ENCODE assay signal across 14 cellular contexts in genomic region chr16:57634171-57634570, GRCh38. TPM values are rescaled to one million over a fixed set of nuclear protein-coding genes. Genes with fewer than 3 reads are reported as not detected.
DNase-seq lines count a peak whose midpoint lies in the region; FAIRE-seq and TF ChIP-seq lines count a peak whose summit lies in the region.
"Had no signal": no experiment of that assay in that cellular context is flagged by ENCODE, and none has a peak within 500 bp of the region (broad histone marks: within the 10 kb centered on the region; RNA-seq: fewer than 3 reads in every experiment).

No MANE protein-coding gene starts in this region.

- H3K18ac ChIP-seq in trophoblast cell (ENCODE audit: low read length) = peak overlapping the region; percentile 31

- no peak overlapping the region for H2BK5ac ChIP-seq in trophoblast cell (ENCODE audit: low read depth, low read length, poor library complexity)

- no peaks in the 10 kb centered on the region for H3K9me1 ChIP-seq in endothelial cell of umbilical vein (replicated peaks; ENCODE audit: control insufficient read depth, extremely low read depth, insufficient read depth, low read length)

- no peak overlapping the region for H3K23ac ChIP-seq in trophoblast cell (ENCODE audit: low read length)

- no CpG with 5 or more reads among the region's 4 CpGs for WGBS in trophoblast cell (ENCODE audit: extremely low coverage, insufficient coverage, insufficient read length)

- no peak overlapping the region for H2BK120ac ChIP-seq in trophoblast cell (ENCODE audit: insufficient read depth, low read length, poor library complexity)

- H3K27ac ChIP-seq in endothelial cell of umbilical vein (ENCODE audit: insufficient read depth, low read depth, low read length) = peak overlapping the region; percentile 64
- H3K27ac ChIP-seq in trophoblast cell (ENCODE audit: low read depth, low read length) = no peak overlapping the region
- no peak overlapping the region for H3K27ac ChIP-seq in ascending aorta
- H3K27ac ChIP-seq: brain microvascular endothelial cell had no signal

- H4K8ac ChIP-seq in trophoblast cell (ENCODE audit: low read depth, low read length) = no peak overlapping the region

- no peak overlapping the region for H2AK5ac ChIP-seq in trophoblast cell (ENCODE audit: low read length)

- CTCF ChIA-PET in endothelial cell of umbilical vein (lab: Charles Lee) = interaction anchor here (1.1 to 3.1 kb wide), 5 partner anchors 9 to 43 kb away, joined by 3 to 17 read pairs (median 4); no protein-coding TSS in a partner anchor

- FAIRE-seq in endothelial cell of umbilical vein (lab: Jason Lieb, UNC) = peak; percentile 73

- H3K79me2 ChIP-seq in endothelial cell of umbilical vein (ENCODE audit: control insufficient read depth, insufficient read depth, low read length) (peaks cover 89% of the 10 kb centered on the region), trophoblast cell (ENCODE audit: control insufficient read depth, insufficient read depth, low read length, poor library complexity) (no peaks in the 10 kb centered on the region)

- H3K4me2 ChIP-seq in endothelial cell of umbilical vein (ENCODE audit: insufficient read depth, low read length) (peak overlapping the region; percentile 25), trophoblast cell (ENCODE audit: low read length) (no peak overlapping the region)

- TF ChIP-seq CTCF in AG10803 (conservative IDR thresholded peaks at IDR 0.05; ENCODE audit: low read length) (no peak), endothelial cell of umbilical vein (IDR thresholded peaks at IDR 0.05; ENCODE audit: extremely low read depth in 1 of 2, insufficient read depth in 1 of 2, low read depth in 1 of 2, low read length in 2 of 2) (no peak), ascending aorta (IDR thresholded peaks at IDR 0.05) (no peak)

- H3K4me1 ChIP-seq in endothelial cell of umbilical vein (ENCODE audit: control insufficient read depth, extremely low read depth, insufficient read depth, low read length) (peaks cover 68% of the 10 kb centered on the region), trophoblast cell (ENCODE audit: control insufficient read depth in 1 of 2, insufficient read depth in 2 of 2, low read length in 2 of 2) (peaks cover 9 to 29% of the 10 kb centered on the region in 2 experiments), ascending aorta (no peaks in the 10 kb centered on the region)

- POLR2A ChIA-PET in endothelial cell of umbilical vein (lab: Charles Lee) = no interaction called here

- no peak overlapping the region for H4K91ac ChIP-seq in trophoblast cell (ENCODE audit: low read depth, low read length)

- H3K4me3 ChIP-seq in AG10803 (ENCODE audit: low read length) = no peak overlapping the region
- no peak overlapping the region for H3K4me3 ChIP-seq in endothelial cell of umbilical vein (replicated peaks in 1 of 3; ENCODE audit: insufficient read depth in 1 of 3, low read depth in 1 of 3, low read length in 3 of 3)
- H3K4me3 ChIP-seq in trophoblast cell (ENCODE audit: low read depth, low read length) = no peak overlapping the region
- no peak overlapping the region for H3K4me3 ChIP-seq in ascending aorta
- H3K4me3 ChIP-seq: sigmoid colon had no signal

- H3K9ac ChIP-seq in endothelial cell of umbilical vein (replicated peaks; ENCODE audit: extremely low read depth, insufficient read depth, low read length) (no peak overlapping the region), trophoblast cell (ENCODE audit: low read length) (no peak overlapping the region)

- intact Hi-C loops in endothelial cell of umbilical vein (cut with micrococcal nuclease) = no loop called here
- intact Hi-C loops in ascending aorta (cut with DNase I) = no loop called here

- H3K27me3 ChIP-seq in endothelial cell of umbilical vein (ENCODE audit: control insufficient read depth in 2 of 2, insufficient read depth in 2 of 2, low read length in 2 of 2) = no peaks in the 10 kb centered on the region
- H3K27me3 ChIP-seq in trophoblast cell (ENCODE audit: insufficient read depth, low read length) = no peaks in the 10 kb centered on the region
- no peaks in the 10 kb centered on the region for H3K27me3 ChIP-seq in ascending aorta
- H3K27me3 ChIP-seq: brain microvascular endothelial cell had no signal

- no peak overlapping the region for H3K14ac ChIP-seq in trophoblast cell (ENCODE audit: low read length)

- dilution Hi-C loops in endothelial cell of umbilical vein (cut with MboI; ENCODE audit: extremely low pct_ligation_motif_present, low sequenced_read_pairs) = no loop called here

- H4K20me1 ChIP-seq in endothelial cell of umbilical vein (replicated peaks; ENCODE audit: control insufficient read depth, extremely low read depth, insufficient read depth, low read length) = no peaks in the 10 kb centered on the region

- H3K9me3 ChIP-seq in endothelial cell of umbilical vein (replicated peaks; ENCODE audit: control insufficient read depth, insufficient read depth, low read length) (no peaks in the 10 kb centered on the region), trophoblast cell (ENCODE audit: insufficient read depth, low read depth, low read length) (no peaks in the 10 kb centered on the region), ascending aorta (no peaks in the 10 kb centered on the region)
- H3K9me3 ChIP-seq: sigmoid colon had no signal

- no peak overlapping the region for H3K4ac ChIP-seq in trophoblast cell (ENCODE audit: low read depth, low read length)

- no TSS peak for BruUV-seq in endothelial cell of umbilical vein (replicated peaks; lab: Mats Ljungman, UMichigan)

- no peak overlapping the region for H4K12ac ChIP-seq in trophoblast cell (ENCODE audit: low read depth, low read length)

- H2AFZ ChIP-seq in endothelial cell of umbilical vein (ENCODE audit: low read depth, low read length) = no peak overlapping the region
- H2AFZ ChIP-seq in trophoblast cell (ENCODE audit: insufficient read depth, low read length, poor library complexity) = no peak overlapping the region

- H3K36me3 ChIP-seq in endothelial cell of umbilical vein (ENCODE audit: control insufficient read depth in 2 of 2, extremely low read depth in 1 of 2, insufficient read depth in 2 of 2, low read length in 2 of 2) (no peaks in the 10 kb centered on the region), trophoblast cell (ENCODE audit: control insufficient read depth in 1 of 2, insufficient read depth in 2 of 2, low read length in 2 of 2) (peaks cover 2 to 7% of the 10 kb centered on the region in 2 experiments), ascending aorta (no peaks in the 10 kb centered on the region)
- H3K36me3 ChIP-seq: brain microvascular endothelial cell, sigmoid colon had no signal

- H3K79me1 ChIP-seq in trophoblast cell (ENCODE audit: low read length) = peaks cover 4% of the 10 kb centered on the region

- DNase-seq in AG10803 (ENCODE audit: low read depth) (peak; percentile 25), LHCN-M2 (ENCODE audit: low read depth) (peak; percentile 80), endothelial cell of umbilical vein (ENCODE audit: low read depth, low spot score) (no peak), trophoblast cell (no peak), ascending aorta (ENCODE audit: low spot score in 2 of 2) (no peak), DMS153 treated with DMSO at 0.1 percent for 48 hours (lab: John Stamatoyannopoulos, UW; ENCODE audit: unreplicated experiment) (no peak), GM19240 (ENCODE audit: insufficient read length, low spot score) (no peak), NCI-H510A treated with DMSO at 0.1 percent for 48 hours (lab: John Stamatoyannopoulos, UW) (no peak)
- DNase-seq: brain microvascular endothelial cell, erythroblast, immature natural killer cell, NCI-H1105 treated with DMSO at 0.1 percent for 48 hours, sigmoid colon had no signal

- TF ChIP-seq POLR2A in endothelial cell of umbilical vein (IDR thresholded peaks at IDR 0.05; ENCODE audit: low read depth, low read length) = no peak

- H2BK12ac ChIP-seq in trophoblast cell (ENCODE audit: low read length) = no peak overlapping the region

TF ChIP-seq in endothelial cell of umbilical vein, 7 proteins besides CTCF, POLR2A, EP300 and RAD21 (continues in another document):
- TF ChIP-seq POLR2AphosphoS5 (IDR thresholded peaks at IDR 0.05; ENCODE audit: insufficient read depth, low read depth, low read length) = peak; percentile 28
- no peak for TF ChIP-seq EZH2 (IDR thresholded peaks at IDR 0.05; ENCODE audit: borderline replicate concordance, low read depth, low read length, severe bottlenecking)
- TF ChIP-seq FOS (IDR thresholded peaks at IDR 0.05; ENCODE audit: borderline replicate concordance, insufficient read depth, low read length) = peak; percentile 67
- TF ChIP-seq MYC (IDR thresholded peaks at IDR 0.05; ENCODE audit: low read depth, low read length) = no peak
- no peak for TF ChIP-seq MAX (IDR thresholded peaks at IDR 0.05; ENCODE audit: insufficient read depth, insufficient read length)
- TF ChIP-seq GATA2 (IDR thresholded peaks at IDR 0.05; ENCODE audit: insufficient read depth, insufficient read length, low read depth, low read length) = no peak

RNA-seq across cellular contexts. Expression of gene ADGRG1, which starts 5.7 kb away (rescaled TPM):
- total RNA-seq in LHCN-M2 (2014; rRNA removed) = 1.3 and 5.5 TPM in 2 replicates
- polyA plus RNA-seq in LHCN-M2 (2012) = 2.2 TPM
- 92.5 and 116 TPM in 2 replicates for total RNA-seq in endothelial cell of umbilical vein
- 45.6 and 45.7 TPM in 2 replicates for polyA plus RNA-seq in endothelial cell of umbilical vein
- 34.6 and 34.8 TPM in 2 replicates for polyA plus RNA-seq in endothelial cell of umbilical vein (2011; cell fraction: cytosol; rRNA removed)
- polyA plus RNA-seq in endothelial cell of umbilical vein (2011; cell fraction: nucleus; rRNA removed) = 35.5 and 39.9 TPM in 2 replicates
- 50.7 and 64.0 TPM in 2 replicates for polyA plus RNA-seq in endothelial cell of umbilical vein (2012)
- polyA minus RNA-seq in endothelial cell of umbilical vein = 28.6 and 32.1 TPM in 2 replicates
- 12.8 TPM for polyA minus RNA-seq in endothelial cell of umbilical vein (2011; cell fraction: cytosol; rRNA and poly(A)+ RNA removed)
- polyA minus RNA-seq in endothelial cell of umbilical vein (2011; cell fraction: nucleus; rRNA and poly(A)+ RNA removed) = 20.8 and 23.1 TPM in 2 replicates
- 242 and 265 TPM in 2 replicates for polyA plus RNA-seq in trophoblast cell (2013)
- 343 TPM for total RNA-seq in ascending aorta

RNA-seq across cellular contexts. Expression of gene ADGRG3, which starts 33.9 kb away (rescaled TPM):
- total RNA-seq in LHCN-M2 (2014; rRNA removed) (not detected in 2 replicates), endothelial cell of umbilical vein (not detected in 2 replicates), ascending aorta (not detected)
- not detected for polyA plus RNA-seq in LHCN-M2 (2012)
- polyA plus RNA-seq in endothelial cell of umbilical vein = not detected in 2 replicates
- polyA plus RNA-seq in endothelial cell of umbilical vein (2011; cell fraction: cytosol; rRNA removed) = not detected in 2 replicates
- not detected in 2 replicates for polyA plus RNA-seq in endothelial cell of umbilical vein (2011; cell fraction: nucleus; rRNA removed)
- not detected in 2 replicates for polyA plus RNA-seq in endothelial cell of umbilical vein (2012)
- not detected in 2 replicates for polyA minus RNA-seq in endothelial cell of umbilical vein
- not detected for polyA minus RNA-seq in endothelial cell of umbilical vein (2011; cell fraction: cytosol; rRNA and poly(A)+ RNA removed)
- polyA minus RNA-seq in endothelial cell of umbilical vein (2011; cell fraction: nucleus; rRNA and poly(A)+ RNA removed) = not detected in 2 replicates
- 0.49 and 0.54 TPM in 2 replicates for polyA plus RNA-seq in trophoblast cell (2013)
- total RNA-seq: HT-29 had no signal

Comparison
In these comparisons a context has a peak if more than half of its experiments do, and no peak if none do; other contexts are left out.
1. DNase-seq: peak in AG10803 (single experiment) and LHCN-M2 (single experiment); none in endothelial cell of umbilical vein (single experiment), trophoblast cell (0 of 2), ascending aorta (0 of 2), DMS153 treated with DMSO at 0.1 percent for 48 hours (single experiment), GM19240 (single experiment) and NCI-H510A treated with DMSO at 0.1 percent for 48 hours (single experiment).
2. RNA of gene ADGRG1, which starts 5.7 kb away (total RNA-seq): 343 TPM in ascending aorta (single experiment) and 92.5 to 116 TPM in endothelial cell of umbilical vein; 1.3 to 5.5 TPM in LHCN-M2; every median in the first group is over 10 times any median in the second.